ENCODE assay signal across 15 cellular contexts in genomic region chr17:80888276-80889160, GRCh38.
A peak's percentile ranks its signal among the peaks of the same experiment; 100 is the strongest.
DNase-seq lines count a peak whose midpoint lies in the region; ATAC-seq and TF ChIP-seq lines count a peak whose summit lies in the region.
"Had no signal": no experiment of that assay in that cellular context is flagged by ENCODE, and none has a peak within 500 bp of the region (broad histone marks: within the 10 kb centered on the region; RNA-seq: fewer than 3 reads in every experiment).

No MANE protein-coding gene starts in this region.

- no peak overlapping the region for H3K4me2 ChIP-seq in DND-41 (ENCODE audit: insufficient read depth, low read length)

- peak overlapping the region; percentile 82 for H3K27ac Mint-ChIP-seq in activated naive CD8-positive, alpha-beta T cell

- H3K9me3 ChIP-seq in DND-41 (ENCODE audit: insufficient read depth, low read length, severe bottlenecking): no peaks in the 10 kb centered on the region
- no peaks in the 10 kb centered on the region for H3K9me3 ChIP-seq in mucosa of descending colon
- H3K9me3 ChIP-seq: tibial artery had no signal

- no peaks in the 10 kb centered on the region; the same call in 1 of the 2 replicates for H4K20me1 ChIP-seq in DND-41 (ENCODE audit: insufficient read depth, low read length)

- H3K36me3 ChIP-seq in DND-41 (ENCODE audit: insufficient read depth, low read length) (peaks cover 76% of the 10 kb centered on the region), mucosa of descending colon (ENCODE audit: low read depth) (no peaks in the 10 kb centered on the region)

- no peak overlapping the region for H3K9ac ChIP-seq in DND-41 (ENCODE audit: low read depth, low read length)

- no peaks in the 10 kb centered on the region for H3K4me1 ChIP-seq in DND-41 (ENCODE audit: insufficient read depth, low read length)
- H3K4me1 ChIP-seq in mucosa of descending colon (ENCODE audit: low read depth): no peaks in the 10 kb centered on the region

- TF ChIP-seq CTCF in DND-41 (IDR thresholded peaks at IDR 0.05; ENCODE audit: borderline replicate concordance, extremely low read depth, low read length, poor library complexity, severe bottlenecking) (no peak), mucosa of descending colon (IDR thresholded peaks at IDR 0.05) (no peak)

- intact Hi-C loops in mucosa of descending colon (cut with DNase I, micrococcal nuclease): no loop called here

- H3K27me3 Mint-ChIP-seq in activated T-cell treated with anti-CD3 and anti-CD28 coated beads, Interleukin-2, amount 50 U/mL, for 4 hours (ENCODE audit: low read depth): no peaks in the 10 kb centered on the region
- no peaks in the 10 kb centered on the region for H3K27me3 Mint-ChIP-seq in activated naive CD8-positive, alpha-beta T cell

- H3K4me3 ChIP-seq in DND-41 (ENCODE audit: low read depth in 1 of 2, low read length in 2 of 2): no peak overlapping the region
- H3K4me3 ChIP-seq in mucosa of descending colon: no peak overlapping the region
- H3K4me3 ChIP-seq: tibial artery had no signal

- H3K27me3 ChIP-seq in DND-41 (ENCODE audit: insufficient read depth, low read length, poor library complexity): no peaks in the 10 kb centered on the region
- H3K27me3 ChIP-seq: tibial artery had no signal

- peak overlapping the region; percentile 63 for H3K4me3 Mint-ChIP-seq in activated T-cell treated with anti-CD3 and anti-CD28 coated beads, Interleukin-2, amount 50 U/mL, for 4 hours
- peak overlapping the region; percentile 42 for H3K4me3 Mint-ChIP-seq in activated naive CD8-positive, alpha-beta T cell

- peaks cover 44% of the 10 kb centered on the region for H3K4me1 Mint-ChIP-seq in activated T-cell treated with anti-CD3 and anti-CD28 coated beads, Interleukin-2, amount 50 U/mL, for 4 hours (ENCODE audit: low read depth)
- peaks cover 41% of the 10 kb centered on the region for H3K4me1 Mint-ChIP-seq in activated naive CD8-positive, alpha-beta T cell (ENCODE audit: low read depth)

- DNase-seq in activated T-cell treated with anti-CD3 and anti-CD28 coated beads, Interleukin-2, amount 50 U/mL, for 4 hours: no peak
- no peak for DNase-seq in activated T-cell treated with anti-CD3 and anti-CD28 coated beads, Interleukin-2, amount 50 U/mL, for 1 hour
- DNase-seq in DND-41: no peak
- peak in 2 of 3 donors; percentile 16 to 40 for DNase-seq in mucosa of descending colon
- no peak for DNase-seq in NCI-H748 (lab: John Stamatoyannopoulos, UW; ENCODE audit: unreplicated experiment)
- DNase-seq in mucosa of gallbladder (ENCODE audit: low spot score): no peak
- DNase-seq: activated CD8-positive, alpha-beta memory T cell treated with anti-CD3 and anti-CD28 coated beads, Interleukin-2, amount 50 U/mL, for 4 hours; GF-D8; hippocampal formation; NCI-H146; NCI-H446; tibial artery had no signal

- ATAC-seq in activated T-cell treated with anti-CD3 and anti-CD28 coated beads, Interleukin-2, amount 50 U/mL, for 4 hours: no peak
- ATAC-seq in DND-41 (ENCODE audit: insufficient read depth, low read depth) (no peak), mucosa of descending colon (no peak), GM21447 (IDR thresholded peaks at IDR 0.05; ENCODE audit: unreplicated experiment) (no peak)
- ATAC-seq: left colon had no signal

- no peaks in the 10 kb centered on the region for H3K9me3 Mint-ChIP-seq in activated T-cell treated with anti-CD3 and anti-CD28 coated beads, Interleukin-2, amount 50 U/mL, for 4 hours
- no peaks in the 10 kb centered on the region for H3K9me3 Mint-ChIP-seq in activated naive CD8-positive, alpha-beta T cell (ENCODE audit: low read depth)

- no peaks in the 10 kb centered on the region for H3K79me2 ChIP-seq in DND-41 (ENCODE audit: insufficient read depth, low read length)

- peaks cover 39% of the 10 kb centered on the region for H3K36me3 Mint-ChIP-seq in activated T-cell treated with anti-CD3 and anti-CD28 coated beads, Interleukin-2, amount 50 U/mL, for 4 hours (ENCODE audit: insufficient read depth)
- H3K36me3 Mint-ChIP-seq in activated naive CD8-positive, alpha-beta T cell: peaks cover 12% of the 10 kb centered on the region

- 0 out of 2 replicates have a peak overlapping the region, but pooled peaks have one; percentile 20 for H3K27ac ChIP-seq in DND-41 (ENCODE audit: low read length)
- H3K27ac ChIP-seq: tibial artery had no signal

- H2AFZ ChIP-seq in DND-41 (ENCODE audit: low read depth, low read length): no peak overlapping the region

Comparison
In these comparisons a context has a peak if more than half of its experiments do, and no peak if none do; other contexts are left out.
1. DNase-seq: peak in mucosa of descending colon (2 of 3); none in activated T-cell treated with anti-CD3 and anti-CD28 coated beads, Interleukin-2, amount 50 U/mL, for 4 hours (single experiment), activated T-cell treated with anti-CD3 and anti-CD28 coated beads, Interleukin-2, amount 50 U/mL, for 1 hour (single experiment), DND-41 (single experiment), NCI-H748 (single experiment) and mucosa of gallbladder (single experiment).